In the genomic region with DNA sequence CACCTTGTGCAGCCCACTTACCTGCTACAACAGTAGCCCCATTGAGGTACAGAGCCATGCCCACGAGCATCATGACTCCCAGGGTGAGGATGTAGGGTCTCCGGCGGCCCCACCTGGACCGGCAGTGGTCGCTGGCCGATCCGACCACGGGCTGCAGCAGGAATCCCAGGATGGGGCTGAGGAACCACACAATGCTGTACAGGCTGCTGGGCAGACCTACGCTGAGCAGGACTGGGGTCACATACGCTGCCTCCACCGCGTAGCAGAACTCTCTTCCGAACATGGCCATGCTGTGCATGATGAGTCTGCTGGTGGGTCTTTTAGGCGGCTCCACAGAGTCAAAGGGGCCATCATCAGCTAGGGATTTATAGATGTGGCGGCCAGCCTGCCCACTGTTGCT, we compare ENCODE assay signal across 31 cellular contexts. TPM values are rescaled to one million over a fixed set of nuclear protein-coding genes. Genes with fewer than 3 reads are reported as not detected.
"Had no signal": no experiment of that assay in that cellular context is flagged by ENCODE, and none has a peak within 500 bp of the region (broad histone marks: within the 10 kb centered on the region; RNA-seq: fewer than 3 reads in every experiment).

No MANE protein-coding gene starts in this region.

- H3K27ac Mint-ChIP-seq: activated CD4-positive, alpha-beta memory T cell treated with anti-CD3 and anti-CD28 coated beads for 36 hours; activated CD4-positive, alpha-beta T cell treated with anti-CD3 and anti-CD28 coated beads, Interleukin-2, amount 10 ng/mL, durations not matched to agents 24 days and 14 days; activated naive CD4-positive, alpha-beta T cell treated with anti-CD3 and anti-CD28 coated beads for 36 hours; activated naive CD8-positive, alpha-beta T cell; activated T-helper 17 cell treated with anti-CD3 and anti-CD28 coated beads, Interleukin-2, amount 50 U/mL, for 72 hours had no signal

- H3K9me3 Mint-ChIP-seq: activated CD4-positive, alpha-beta memory T cell treated with anti-CD3 and anti-CD28 coated beads for 36 hours; activated naive CD4-positive, alpha-beta T cell treated with anti-CD3 and anti-CD28 coated beads for 36 hours; activated T-helper 17 cell treated with anti-CD3 and anti-CD28 coated beads, Interleukin-2, amount 50 U/mL, for 72 hours had no signal

- H3K4me1 Mint-ChIP-seq: activated CD4-positive, alpha-beta T cell treated with anti-CD3 and anti-CD28 coated beads, Interleukin-2, amount 10 ng/mL, durations not matched to agents 24 days and 14 days; activated T-helper 17 cell treated with anti-CD3 and anti-CD28 coated beads, Interleukin-2, amount 50 U/mL, for 72 hours had no signal

- H3K27me3 Mint-ChIP-seq: activated CD4-positive, alpha-beta memory T cell treated with anti-CD3 and anti-CD28 coated beads for 36 hours; activated CD4-positive, alpha-beta T cell treated with anti-CD3 and anti-CD28 coated beads, Interleukin-2, amount 10 ng/mL, durations not matched to agents 24 days and 14 days; activated naive CD8-positive, alpha-beta T cell; activated T-helper 17 cell treated with anti-CD3 and anti-CD28 coated beads, Interleukin-2, amount 50 U/mL, for 72 hours had no signal

- H3K4me3 Mint-ChIP-seq: activated CD4-positive, alpha-beta memory T cell treated with anti-CD3 and anti-CD28 coated beads for 36 hours; activated CD4-positive, alpha-beta T cell treated with anti-CD3 and anti-CD28 coated beads, Interleukin-2, amount 10 ng/mL, durations not matched to agents 24 days and 14 days; activated naive CD4-positive, alpha-beta T cell treated with anti-CD3 and anti-CD28 coated beads for 36 hours; activated naive CD8-positive, alpha-beta T cell; activated T-helper 17 cell treated with anti-CD3 and anti-CD28 coated beads, Interleukin-2, amount 50 U/mL, for 72 hours had no signal

- H3K4me1 ChIP-seq: Peyer's patch, SJCRH30 had no signal

- H3K9me3 ChIP-seq: Peyer's patch, SJCRH30, SK-N-SH had no signal

- DNase-seq: activated CD4-positive, alpha-beta memory T cell treated with anti-CD3 and anti-CD28 coated beads for 36 hours; activated CD4-positive, alpha-beta T cell treated with anti-CD3 and anti-CD28 coated beads, Interleukin-2, amount 10 ng/mL, durations not matched to agents 24 days and 14 days; activated CD4-positive, CD25-positive, alpha-beta regulatory T cell treated with anti-CD3 and anti-CD28 coated beads, Interleukin-2, amount 50 U/mL, for 72 hours; activated CD8-positive, alpha-beta memory T cell treated with anti-CD3 and anti-CD28 coated beads for 24 hours; activated gamma-delta T cell; activated naive CD4-positive, alpha-beta T cell treated with anti-CD3 and anti-CD28 coated beads for 36 hours; activated T-cell treated with anti-CD3 and anti-CD28 coated beads for 4 hours; activated T-cell treated with anti-CD3 and anti-CD28 coated beads, Interleukin-2, amount 50 U/mL, for 48 hours; amygdala; cerebellar nuclear complex; KG1; NCI-H1048; NCI-H146; NCI-H1930; NCI-H2171 treated with DMSO at 0.1 percent for 48 hours; NCI-H526; NCI-H774; NK-92 treated with Interleukin-12 subunit alpha and Interleukin-12 subunit beta, amount 100 ng/mL, for 24 hours; Peyer's patch; Right ventricle myocardium superior; SK-N-SH; T-helper 1 cell had no signal

- H3K27ac ChIP-seq: Peyer's patch, RWPE1, SJCRH30 had no signal

- H3K4me3 ChIP-seq: Peyer's patch, SJCRH30 had no signal

- H3K27me3 ChIP-seq: Peyer's patch had no signal

- ATAC-seq: activated T-helper 17 cell treated with anti-CD3 and anti-CD28 coated beads, Interleukin-2, amount 50 U/mL, for 72 hours had no signal

- H3K4me2 ChIP-seq: SK-N-SH had no signal

- H3K9ac ChIP-seq: SK-N-SH had no signal

RNA-seq across cellular contexts. Expression of a gene that starts 0.3 kb away (rescaled TPM):
- total RNA-seq: activated CD4-positive, alpha-beta memory T cell treated with anti-CD3 and anti-CD28 coated beads for 36 hours; activated CD4-positive, alpha-beta T cell treated with anti-CD3 and anti-CD28 coated beads, Interleukin-2, amount 10 ng/mL, durations not matched to agents 24 days and 14 days; activated naive CD4-positive, alpha-beta T cell treated with anti-CD3 and anti-CD28 coated beads for 36 hours; activated T-helper 17 cell treated with anti-CD3 and anti-CD28 coated beads, Interleukin-2, amount 50 U/mL, for 72 hours; LHCN-M2; M059J; NCI-H460; Peyer's patch; Right ventricle myocardium superior; SJCRH30 had no signal

RNA-seq across cellular contexts. Expression of a gene that starts 48.0 kb away (rescaled TPM):
- total RNA-seq: activated CD4-positive, alpha-beta memory T cell treated with anti-CD3 and anti-CD28 coated beads for 36 hours; activated CD4-positive, alpha-beta T cell treated with anti-CD3 and anti-CD28 coated beads, Interleukin-2, amount 10 ng/mL, durations not matched to agents 24 days and 14 days; activated naive CD4-positive, alpha-beta T cell treated with anti-CD3 and anti-CD28 coated beads for 36 hours; activated T-helper 17 cell treated with anti-CD3 and anti-CD28 coated beads, Interleukin-2, amount 50 U/mL, for 72 hours; cardiac septum; LHCN-M2; M059J; NCI-H460; Peyer's patch; Right ventricle myocardium superior; SJCRH30; T-helper 2 cell treated with Interferon-gamma antibody and Interleukin-4, amounts not matched to agents 100 ng/mL and 5 ng/mL, for 36 hours had no signal
- polyA plus RNA-seq: SK-N-SH had no signal
